ENCODE assay signal across 19 cellular contexts in the genomic region with DNA sequence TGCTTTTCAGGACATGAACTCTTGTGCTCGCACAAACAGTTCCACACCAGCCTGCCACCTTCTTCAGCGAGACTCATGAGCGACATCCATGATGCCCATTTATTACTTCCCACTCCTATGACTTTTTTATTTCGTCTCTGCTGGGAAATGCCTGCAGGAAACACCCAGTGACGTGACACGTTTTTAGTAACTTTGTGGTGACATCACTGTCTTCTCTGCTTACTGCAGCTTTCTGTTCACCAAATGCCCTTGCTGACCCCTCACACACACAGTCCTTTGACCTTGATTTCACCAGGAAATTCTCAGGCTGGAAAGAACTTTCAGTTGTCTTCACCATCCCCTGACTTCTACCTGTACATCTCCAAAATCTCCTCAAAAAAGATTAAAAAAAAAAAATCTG. TPM values are rescaled to one million over a fixed set of nuclear protein-coding genes. Genes with fewer than 3 reads are reported as not detected.
DNase-seq lines count a peak whose midpoint lies in the region; ATAC-seq and TF ChIP-seq lines count a peak whose summit lies in the region.
"Had no signal": no experiment of that assay in that cellular context is flagged by ENCODE, and none has a peak within 500 bp of the region (broad histone marks: within the 10 kb centered on the region; RNA-seq: fewer than 3 reads in every experiment).

No MANE protein-coding gene starts in this region.

- H3K4me1 ChIP-seq in HEK293 (ENCODE audit: control insufficient read depth, insufficient read depth, low read length): peaks cover 2% of the 10 kb centered on the region; the same call in 1 of the 2 replicates
- H3K4me1 ChIP-seq: BE2C had no signal

- POLR2A ChIA-PET in HEK293 (lab: Yijun Ruan, JAX): interaction anchor here (1.0 kb wide), 1 partner anchor 43 kb away, joined by 4 read pairs; no protein-coding TSS in a partner anchor

- no peaks in the 10 kb centered on the region for H3K9me3 ChIP-seq in HEK293 (ENCODE audit: control insufficient read depth, insufficient read depth, low read depth, low read length)
- H3K9me3 ChIP-seq: BE2C had no signal

- CTCF ChIA-PET in HEK293 (lab: Yijun Ruan, JAX): interaction anchor here (0.6 to 9.3 kb wide), 3 partner anchors 14 to 499 kb away, joined by 3 to 126 read pairs (median 3); no protein-coding TSS in a partner anchor

- TF ChIP-seq CTCF in HEK293 (tag by site-specific recombination; IDR thresholded peaks at IDR 0.05) (no peak), foreskin fibroblast (IDR thresholded peaks at IDR 0.05; ENCODE audit: low read depth, low read length) (no peak)

- peak; percentile 26 for ATAC-seq in left colon
- ATAC-seq in GM21528 (IDR thresholded peaks at IDR 0.05; ENCODE audit: low FRiP score, unreplicated experiment): no peak
- ATAC-seq: GM12878 had no signal

- no peaks in the 10 kb centered on the region for H3K36me3 ChIP-seq in HEK293 (ENCODE audit: control insufficient read depth in 2 of 2, insufficient read depth in 1 of 2, low read length in 2 of 2)
- H3K36me3 ChIP-seq: BE2C had no signal

- intact Hi-C loops in left colon (cut with DNase I, micrococcal nuclease): no loop called here

- no peak overlapping the region for H3K4me3 ChIP-seq in HEK293 (ENCODE audit: low read depth, low read length)
- no peak overlapping the region for H3K4me3 ChIP-seq in foreskin fibroblast (ENCODE audit: low read depth in 1 of 2, low read length in 2 of 2)
- H3K4me3 ChIP-seq: GM12878 had no signal

- DNase-seq in left colon: no peak
- no peak for DNase-seq in foreskin fibroblast
- DNase-seq: 8988T; BE2C; C1 segment of cervical spinal cord; CD4-positive, CD25-positive, alpha-beta regulatory T cell; CD8-positive, alpha-beta memory T cell; COR-L47; DMS 273 treated with DMSO at 0.1 percent for 48 hours; DMS53; DND-41; EL; HCEC 1CT; KG1 had no signal

- H3K27ac ChIP-seq in HEK293 (ENCODE audit: extremely low read depth, low read depth, low read length): no peak overlapping the region

TF ChIP-seq in HEK293, 187 proteins besides CTCF, POLR2A, EP300 and RAD21:
- no peak for TF ChIP-seq SCRT1 (tag by site-specific recombination; IDR thresholded peaks at IDR 0.05; ENCODE audit: borderline replicate concordance)
- TF ChIP-seq, protein P1, sequence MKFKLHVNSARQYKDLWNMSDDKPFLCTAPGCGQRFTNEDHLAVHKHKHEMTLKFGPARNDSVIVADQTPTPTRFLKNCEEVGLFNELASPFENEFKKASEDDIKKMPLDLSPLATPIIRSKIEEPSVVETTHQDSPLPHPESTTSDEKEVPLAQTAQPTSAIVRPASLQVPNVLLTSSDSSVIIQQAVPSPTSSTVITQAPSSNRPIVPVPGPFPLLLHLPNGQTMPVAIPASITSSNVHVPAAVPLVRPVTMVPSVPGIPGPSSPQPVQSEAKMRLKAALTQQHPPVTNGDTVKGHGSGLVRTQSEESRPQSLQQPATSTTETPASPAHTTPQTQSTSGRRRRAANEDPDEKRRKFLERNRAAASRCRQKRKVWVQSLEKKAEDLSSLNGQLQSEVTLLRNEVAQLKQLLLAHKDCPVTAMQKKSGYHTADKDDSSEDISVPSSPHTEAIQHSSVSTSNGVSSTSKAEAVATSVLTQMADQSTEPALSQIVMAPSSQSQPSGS (tag by site-specific recombination; IDR thresholded peaks at IDR 0.05; ENCODE audit: low read depth): peak; percentile 56; the same call in 1 of the 2 replicates
- 0 out of 2 replicates have a peak, but pooled peaks have one; percentile 18 for TF ChIP-seq ZNF629 (tag by site-specific recombination; IDR thresholded peaks at IDR 0.05)

RNA-seq across cellular contexts. Expression of gene TRIM40, which starts 8.9 kb away (rescaled TPM):
- 10 to 100 TPM; 13.2 to 30.7 TPM for total RNA-seq in left colon
- total RNA-seq: A673; CD8-positive, alpha-beta memory T cell; G401; GM12878 had no signal

RNA-seq across cellular contexts. Expression of gene TRIM10, which starts 16.2 kb away (rescaled TPM):
- total RNA-seq in left colon: 1 to 10 TPM; 5.6 to 6.3 TPM
- total RNA-seq: A673; CD4-positive, CD25-positive, alpha-beta regulatory T cell; CD8-positive, alpha-beta memory T cell; G401; GM12878 had no signal

RNA-seq across cellular contexts. Expression of gene TRIM15, which starts 18.5 kb away (rescaled TPM):
- 10 to 100 TPM; 58.8 to 62.5 TPM for total RNA-seq in left colon
- total RNA-seq: A673; CD4-positive, CD25-positive, alpha-beta regulatory T cell; CD8-positive, alpha-beta memory T cell; G401; GM12878 had no signal

RNA-seq across cellular contexts. Expression of gene TRIM31, which starts 31.9 kb away (rescaled TPM):
- total RNA-seq in left colon: 100 to 1,000 TPM in 1 of 2 donors, 10 to 100 TPM in 1; 80.0 to 278 TPM
- total RNA-seq: A673; CD4-positive, CD25-positive, alpha-beta regulatory T cell; CD8-positive, alpha-beta memory T cell; G401 had no signal
